Comparison of ENCODE assay signal across 34 cellular contexts in genomic region chr10:125962200-125962599, GRCh38.
"Had no signal": no experiment of that assay in that cellular context is flagged by ENCODE, and none has a peak within 500 bp of the region (broad histone marks: within the 10 kb centered on the region; RNA-seq: fewer than 3 reads in every experiment).

No MANE protein-coding gene starts in this region.

- DNase-seq: Karpas-422, Kasumi-1, MG63, MM.1S, MV-4-11, NCI-H1048, NCI-H1092, NCI-H1092 treated with DMSO at 0.1 percent for 48 hours, NCI-H1105, NCI-H1105 treated with DMSO at 0.1 percent for 48 hours, NCI-H1417, NCI-H1417 treated with DMSO at 0.1 percent for 48 hours, NCI-H1436, NCI-H1436 treated with DMSO at 0.1 percent for 48 hours, NCI-H146, NCI-H1694, NCI-H1694 treated with DMSO at 0.1 percent for 48 hours, NCI-H187, NCI-H187 treated with DMSO at 0.1 percent for 48 hours, NCI-H1930, NCI-H2029, NCI-H2029 treated with DMSO at 0.1 percent for 48 hours, NCI-H2081, NCI-H2081 treated with DMSO at 0.1 percent for 48 hours, NCI-H2107, NCI-H2171, NCI-H2171 treated with DMSO at 0.1 percent for 48 hours, NCI-H2227 treated with DMSO at 0.1 percent for 48 hours, NCI-H226, NCI-H345, NCI-H446, NCI-H446 treated with DMSO at 0.1 percent for 48 hours, NCI-H510A had no signal

- H3K36me3 ChIP-seq: MG63 had no signal

- H3K9me3 ChIP-seq: MG63 had no signal

- H3K9ac ChIP-seq: KMS-11 had no signal

- H3K4me3 ChIP-seq: MG63 had no signal

- H3K27ac ChIP-seq: KMS-11 had no signal
